ENCODE assay signal across 24 cellular contexts in the genomic region with DNA sequence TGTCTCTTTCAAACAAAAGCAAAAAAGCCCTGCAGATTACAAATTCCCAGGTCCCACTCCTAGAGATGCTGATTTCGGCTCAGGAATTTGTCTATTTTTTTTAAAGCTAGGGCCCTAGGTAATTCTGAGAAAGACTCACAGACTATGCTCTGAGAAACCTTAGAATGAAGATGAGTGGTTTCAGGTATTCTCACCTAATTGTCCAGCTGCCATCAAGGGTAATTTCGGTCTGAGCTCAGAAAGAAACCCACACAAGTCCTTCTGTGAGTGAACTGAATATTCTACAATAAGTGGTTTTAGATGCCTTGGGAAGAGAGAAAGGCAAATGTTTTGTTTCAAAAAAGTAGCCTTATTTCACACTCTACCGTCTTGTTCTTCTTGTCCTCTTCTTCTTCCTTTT. TPM values are rescaled to one million over a fixed set of nuclear protein-coding genes. Genes with fewer than 3 reads are reported as not detected.
DNase-seq lines count a peak whose midpoint lies in the region; ATAC-seq, FAIRE-seq and TF ChIP-seq lines count a peak whose summit lies in the region.
"Had no signal": no experiment of that assay in that cellular context is flagged by ENCODE, and none has a peak within 500 bp of the region (broad histone marks: within the 10 kb centered on the region; RNA-seq: fewer than 3 reads in every experiment).

No MANE protein-coding gene starts in this region.

- H3K27me3 ChIP-seq in Loucy (ENCODE audit: insufficient read depth, low read length, poor library complexity, severe bottlenecking) (no peaks in the 10 kb centered on the region), GM12878 (replicated peaks in 1 of 2; ENCODE audit: control insufficient read depth in 2 of 2, insufficient read depth in 2 of 2, low read length in 1 of 2) (no peaks in the 10 kb centered on the region; a peak in 2 of 4 replicates), left lung (no peaks in the 10 kb centered on the region), Peyer's patch (no peaks in the 10 kb centered on the region)
- H3K27me3 ChIP-seq: BLaER1 had no signal

- H3K79me2 ChIP-seq in Loucy (ENCODE audit: insufficient read depth, low read length) (no peaks in the 10 kb centered on the region), GM12878 (ENCODE audit: control insufficient read depth, insufficient read depth, low read length) (no peaks in the 10 kb centered on the region)

- no peaks in the 10 kb centered on the region for H3F3A ChIP-seq in Loucy (ENCODE audit: low read depth)

- TF ChIP-seq CTCF in GM12865 (IDR thresholded peaks at IDR 0.05; ENCODE audit: insufficient read depth, low read depth, low read length, missing control alignments) (no peak), Loucy (conservative IDR thresholded peaks at IDR 0.05; ENCODE audit: low read length) (no peak), GM12878 (IDR thresholded peaks at IDR 0.05 in 2 of 3, conservative IDR thresholded peaks at IDR 0.05 in 1 of 3; ENCODE audit: control insufficient read depth in 2 of 3, extremely low read depth in 1 of 3, insufficient read depth in 1 of 3, low read depth in 3 of 3, low read length in 3 of 3) (no peak), left lung (IDR thresholded peaks at IDR 0.05) (no peak), Peyer's patch (IDR thresholded peaks at IDR 0.05) (no peak)

- POLR2A ChIA-PET in GM12878 (lab: Charles Lee): interaction anchor here (1.2 kb wide), 1 partner anchor 12 kb away, joined by 3 read pairs; no protein-coding TSS in a partner anchor

- no peak overlapping the region for H3K9ac ChIP-seq in Loucy (ENCODE audit: low read depth, low read length, poor library complexity, severe bottlenecking)
- H3K9ac ChIP-seq in GM12878 (ENCODE audit: control insufficient read depth, insufficient read depth, low read length): no peak overlapping the region
- H3K9ac ChIP-seq: BLaER1 had no signal

- H3K4me2 ChIP-seq in Loucy (ENCODE audit: low read depth, low read length, poor library complexity, severe bottlenecking) (no peak overlapping the region), GM12878 (ENCODE audit: control insufficient read depth, insufficient read depth) (no peak overlapping the region)
- H3K4me2 ChIP-seq: BLaER1 had no signal

- no peaks in the 10 kb centered on the region for H3K9me2 ChIP-seq in Loucy (replicated peaks; ENCODE audit: low read depth, low read length)

- 24% methylated on average over 3 of the region's 3 CpGs for whole genome bisulfite sequencing in GM12878 (ENCODE audit: insufficient coverage, insufficient replicate concordance, low lambda C conversion rate, missing lambda C conversion rate)

- no peak for TF ChIP-seq EP300 in GM12878 (IDR thresholded peaks at IDR 0.05; ENCODE audit: borderline replicate concordance in 1 of 2, control insufficient read depth in 1 of 2, low read depth in 2 of 2, low read length in 2 of 2)

- SMC1A ChIA-PET in GM12878 (lab: Charles Lee; ENCODE audit: uncharacterized antibody, unreplicated experiment): interaction anchor here (0.6 to 16.8 kb wide), 5 partner anchors 9 to 299 kb away, joined by 3 to 291 read pairs (median 6); no protein-coding TSS in a partner anchor

- H3K9me3 ChIP-seq in Loucy (ENCODE audit: insufficient read depth, low read depth, low read length): no peaks in the 10 kb centered on the region
- H3K9me3 ChIP-seq in GM12878 (replicated peaks; ENCODE audit: control insufficient read depth, insufficient read depth, low read length): no peaks in the 10 kb centered on the region; the same call in 2 of the 3 replicates
- no peaks in the 10 kb centered on the region for H3K9me3 ChIP-seq in left lung
- H3K9me3 ChIP-seq in Peyer's patch: no peaks in the 10 kb centered on the region
- H3K9me3 ChIP-seq: BLaER1 had no signal

- DNase-seq in GM12865 (ENCODE audit: low read depth): peak; percentile 55
- DNase-seq in GM12878 (ENCODE audit: low read depth, low spot score): no peak
- DNase-seq in left lung: no peak
- no peak for DNase-seq in NCI-H1436 treated with DMSO at 0.1 percent for 48 hours (lab: John Stamatoyannopoulos, UW)
- no peak for DNase-seq in Peyer's patch
- no peak for DNase-seq in stimulated activated CD4-positive, alpha-beta T cell treated with anti-CD3 and anti-CD28 coated beads, Interleukin-15, amount 100 ng/mL, for 24 hours
- DNase-seq: 8988T; CD4-positive, alpha-beta memory T cell; DMS153; DMS79; GDM1; GOT3; H7; HFFc6 had no signal

- TF ChIP-seq RAD21 in GM12878 (IDR thresholded peaks at IDR 0.05; ENCODE audit: insufficient read depth, low read depth, low read length): no peak

- H2AFZ ChIP-seq in Loucy (ENCODE audit: low read length): peak overlapping the region; percentile 45; the same call in 1 of the 2 replicates
- no peak overlapping the region for H2AFZ ChIP-seq in GM12878 (ENCODE audit: control insufficient read depth, low read depth, low read length)

- H3K36me3 ChIP-seq in Loucy (ENCODE audit: insufficient read depth, low read length): no peaks in the 10 kb centered on the region
- no peaks in the 10 kb centered on the region for H3K36me3 ChIP-seq in GM12878 (ENCODE audit: control insufficient read depth in 2 of 2, insufficient read depth in 2 of 2, low read length in 1 of 2)
- H3K36me3 ChIP-seq in left lung: no peaks in the 10 kb centered on the region
- H3K36me3 ChIP-seq in Peyer's patch: no peaks in the 10 kb centered on the region
- H3K36me3 ChIP-seq: BLaER1 had no signal

- no peaks in the 10 kb centered on the region for H4K20me1 ChIP-seq in Loucy (ENCODE audit: insufficient read depth, low read length, poor library complexity, severe bottlenecking)
- no peaks in the 10 kb centered on the region for H4K20me1 ChIP-seq in GM12878 (ENCODE audit: control insufficient read depth, insufficient read depth)
- H4K20me1 ChIP-seq: BLaER1 had no signal

- H3K4me3 ChIP-seq in GM12865 (ENCODE audit: low read depth, low read length): no peak overlapping the region
- H3K4me3 ChIP-seq in Loucy (ENCODE audit: low read length, poor library complexity, severe bottlenecking): no peak overlapping the region
- no peak overlapping the region for H3K4me3 ChIP-seq in GM12878
- no peak overlapping the region for H3K4me3 ChIP-seq in left lung
- no peak overlapping the region for H3K4me3 ChIP-seq in Peyer's patch
- H3K4me3 ChIP-seq: BLaER1 had no signal

- RAD21 ChIA-PET in GM12878 (lab: Charles Lee; ENCODE audit: unreplicated experiment): interaction anchor here (1.3 to 13.3 kb wide), 2 partner anchors 9 to 296 kb away, joined by 4 to 157 read pairs; no protein-coding TSS in a partner anchor

- CTCF ChIA-PET in GM12878 (lab: Yijun Ruan, JAX): interaction anchor here (0.9 to 14.3 kb wide), 2 partner anchors 184 to 298 kb away, joined by 3 to 295 read pairs; no protein-coding TSS in a partner anchor

- TF ChIP-seq POLR2A in GM12878 (IDR thresholded peaks at IDR 0.05; ENCODE audit: low read depth, low read length) (no peak), Peyer's patch (IDR thresholded peaks at IDR 0.05) (no peak)

- ATAC-seq in HG02798 (IDR thresholded peaks at IDR 0.05; ENCODE audit: poor library complexity, unreplicated experiment) (peak; percentile 57), GM12878 (peak; percentile 65), left lung (no peak)
- ATAC-seq: HCT116 had no signal

- peak; percentile 52 for FAIRE-seq in GM12878 (lab: Jason Lieb, UNC)

- BruUV-seq in GM12878 (replicated peaks; lab: Mats Ljungman, UMichigan): no TSS peak

- in situ Hi-C loops in GM12878 (cut with MboI): no loop called here

- H3K4me1 ChIP-seq in Loucy (ENCODE audit: insufficient read depth, low read length, poor library complexity, severe bottlenecking): no peaks in the 10 kb centered on the region
- peaks cover 3% of the 10 kb centered on the region for H3K4me1 ChIP-seq in GM12878 (ENCODE audit: control insufficient read depth, insufficient read depth, low read length)
- no peaks in the 10 kb centered on the region for H3K4me1 ChIP-seq in left lung
- H3K4me1 ChIP-seq in Peyer's patch: no peaks in the 10 kb centered on the region

- no peak overlapping the region for H3K27ac ChIP-seq in GM12878 (ENCODE audit: control insufficient read depth, insufficient read depth)
- H3K27ac ChIP-seq in left lung: no peak overlapping the region
- no peak overlapping the region for H3K27ac ChIP-seq in Peyer's patch
- H3K27ac ChIP-seq: BLaER1, HL-60 had no signal

- intact Hi-C loops in GM12878 (cut with micrococcal nuclease; ENCODE audit: unreplicated experiment) (no loop called here), left lung (cut with DNase I) (no loop called here)

RNA-seq across cellular contexts. Expression of gene DCLRE1A, which starts 45.7 kb away (rescaled TPM):
- total RNA-seq in GM12878 (2013; cell fraction: nucleolus; rRNA removed): 39.2 and 43.5 TPM in 2 replicates
- 13.9 and 16.9 TPM in 2 replicates for total RNA-seq in GM12878 (2014; rRNA removed)
- total RNA-seq in GM12878 (2014; rRNA removed; fragmentation: Illumina TruSeq; extraction: Trizol): 18.7 and 18.9 TPM in 2 replicates
- total RNA-seq in GM12878 (2021): 11.4 and 12.9 TPM in 2 replicates
- polyA plus RNA-seq in GM12878 (2011; ENCODE audit: low read depth): 3.9 TPM
- 29.8 and 43.7 TPM in 2 replicates for polyA plus RNA-seq in GM12878 (2011; rRNA removed)
- 13.0 and 16.5 TPM in 2 replicates for polyA plus RNA-seq in GM12878 (2011; cell fraction: cytosol; rRNA removed)
- 19.5 and 20.5 TPM in 2 replicates for polyA plus RNA-seq in GM12878 (2011; cell fraction: nucleus; rRNA removed)
- 5.0 and 8.0 TPM in 2 replicates for polyA plus RNA-seq in GM12878 (2012)
- polyA plus RNA-seq in GM12878 (2014; fragmentation: Illumina TruSeq; extraction: Trizol): 16.5 and 20.1 TPM in 2 replicates
- polyA plus RNA-seq in GM12878 (2014; fragmentation: Nextera tagmentation; extraction: Ambion mirVana): 1 to 10 TPM; 4.8 to 5.2 TPM
- 9.0 and 10.0 TPM in 2 replicates for polyA plus RNA-seq in GM12878 (2014; rRNA removed)
- 10 to 100 TPM; 14.2 to 16.4 TPM for polyA plus RNA-seq in GM12878 (2016; fragmentation: Nextera tagmentation; extraction: Ambion mirVana)
- 28.1 and 36.0 TPM in 2 replicates for polyA minus RNA-seq in GM12878 (2011; rRNA and poly(A)+ RNA removed)
- 8.7 and 11.2 TPM in 2 replicates for polyA minus RNA-seq in GM12878 (2011; cell fraction: cytosol; rRNA and poly(A)+ RNA removed)
- polyA minus RNA-seq in GM12878 (2011; cell fraction: nucleus; rRNA and poly(A)+ RNA removed): 13.1 and 16.7 TPM in 2 replicates
- total RNA-seq in left lung: 1 to 10 TPM; 8.1 to 8.5 TPM
- total RNA-seq in Peyer's patch: 1 to 10 TPM; 4.0 to 7.7 (median 6.0) TPM

RNA-seq across cellular contexts. Expression of gene NHLRC2, which starts 46.3 kb away (rescaled TPM):
- 116 and 122 TPM in 2 replicates for total RNA-seq in GM12878 (2013; cell fraction: nucleolus; rRNA removed)
- total RNA-seq in GM12878 (2014; rRNA removed) (16.4 and 17.4 TPM in 2 replicates), GM12878 (2014; rRNA removed; fragmentation: Illumina TruSeq; extraction: Trizol) (15.4 and 17.0 TPM in 2 replicates), GM12878 (2021) (30.5 and 31.3 TPM in 2 replicates), left lung (10 to 100 TPM; 38.0 to 48.2 TPM), Peyer's patch (100 to 1,000 TPM in 1 of 4 donors, 10 to 100 TPM in 3; 53.8 to 185 (median 70.1) TPM)
- polyA plus RNA-seq in GM12878 (2011; ENCODE audit: low read depth): 3.3 TPM
- polyA plus RNA-seq in GM12878 (2011; rRNA removed) (21.1 and 32.2 TPM in 2 replicates), GM12878 (2014; fragmentation: Illumina TruSeq; extraction: Trizol) (12.9 and 13.9 TPM in 2 replicates), GM12878 (2014; fragmentation: Nextera tagmentation; extraction: Ambion mirVana) (1 to 10 TPM; 1.9 to 3.9 TPM), GM12878 (2014; rRNA removed) (9.0 and 9.8 TPM in 2 replicates), GM12878 (2016; fragmentation: Nextera tagmentation; extraction: Ambion mirVana) (10 to 100 TPM; 20.2 to 21.2 TPM)
- 9.8 and 10.6 TPM in 2 replicates for polyA plus RNA-seq in GM12878 (2011; cell fraction: cytosol; rRNA removed)
- 15.3 and 16.5 TPM in 2 replicates for polyA plus RNA-seq in GM12878 (2011; cell fraction: nucleus; rRNA removed)
- polyA plus RNA-seq in GM12878 (2012): 5.7 and 6.2 TPM in 2 replicates
- polyA minus RNA-seq in GM12878 (2011; rRNA and poly(A)+ RNA removed): 50.0 and 50.3 TPM in 2 replicates
- polyA minus RNA-seq in GM12878 (2011; cell fraction: cytosol; rRNA and poly(A)+ RNA removed): 10.4 and 11.6 TPM in 2 replicates
- 49.1 and 74.1 TPM in 2 replicates for polyA minus RNA-seq in GM12878 (2011; cell fraction: nucleus; rRNA and poly(A)+ RNA removed)

RNA-seq across cellular contexts. Expression of gene PLEKHS1, which starts 56.7 kb away (rescaled TPM):
- not detected in 2 replicates for total RNA-seq in GM12878 (2013; cell fraction: nucleolus; rRNA removed)
- total RNA-seq in GM12878 (2014; rRNA removed) (not detected in 2 replicates), GM12878 (2014; rRNA removed; fragmentation: Illumina TruSeq; extraction: Trizol) (not detected in 2 replicates), GM12878 (2021) (not detected in 2 replicates), left lung (1 to 10 TPM in 1 of 2 donors, not detected in 1; 4.7 TPM), Peyer's patch (100 to 1,000 TPM in 1 of 4 donors, 10 to 100 TPM in 3; 20.6 to 129 (median 50.4) TPM)
- polyA plus RNA-seq in GM12878 (2011; ENCODE audit: low read depth): not detected
- polyA plus RNA-seq in GM12878 (2011; rRNA removed) (0.03 and 0.04 TPM in 2 replicates), GM12878 (2014; fragmentation: Illumina TruSeq; extraction: Trizol) (not detected in 2 replicates), GM12878 (2014; fragmentation: Nextera tagmentation; extraction: Ambion mirVana) (not detected), GM12878 (2014; rRNA removed) (0.04 and 0.17 TPM in 2 replicates), GM12878 (2016; fragmentation: Nextera tagmentation; extraction: Ambion mirVana) (not detected)
- polyA plus RNA-seq in GM12878 (2011; cell fraction: cytosol; rRNA removed): not detected in 2 replicates
- 0.06 TPM in 2 replicates for polyA plus RNA-seq in GM12878 (2011; cell fraction: nucleus; rRNA removed)
- not detected in 2 replicates for polyA plus RNA-seq in GM12878 (2012)
- polyA minus RNA-seq in GM12878 (2011; rRNA and poly(A)+ RNA removed): not detected in 2 replicates
- not detected in 2 replicates for polyA minus RNA-seq in GM12878 (2011; cell fraction: cytosol; rRNA and poly(A)+ RNA removed)
- polyA minus RNA-seq in GM12878 (2011; cell fraction: nucleus; rRNA and poly(A)+ RNA removed): not detected in 2 replicates
- total RNA-seq: A673, Daoy, H7, HT1080 had no signal
- polyA plus RNA-seq: AG04450; CD14-positive monocyte; CD4-positive, alpha-beta memory T cell had no signal
